ENCODE assay signal across 26 cellular contexts in the genomic region with DNA sequence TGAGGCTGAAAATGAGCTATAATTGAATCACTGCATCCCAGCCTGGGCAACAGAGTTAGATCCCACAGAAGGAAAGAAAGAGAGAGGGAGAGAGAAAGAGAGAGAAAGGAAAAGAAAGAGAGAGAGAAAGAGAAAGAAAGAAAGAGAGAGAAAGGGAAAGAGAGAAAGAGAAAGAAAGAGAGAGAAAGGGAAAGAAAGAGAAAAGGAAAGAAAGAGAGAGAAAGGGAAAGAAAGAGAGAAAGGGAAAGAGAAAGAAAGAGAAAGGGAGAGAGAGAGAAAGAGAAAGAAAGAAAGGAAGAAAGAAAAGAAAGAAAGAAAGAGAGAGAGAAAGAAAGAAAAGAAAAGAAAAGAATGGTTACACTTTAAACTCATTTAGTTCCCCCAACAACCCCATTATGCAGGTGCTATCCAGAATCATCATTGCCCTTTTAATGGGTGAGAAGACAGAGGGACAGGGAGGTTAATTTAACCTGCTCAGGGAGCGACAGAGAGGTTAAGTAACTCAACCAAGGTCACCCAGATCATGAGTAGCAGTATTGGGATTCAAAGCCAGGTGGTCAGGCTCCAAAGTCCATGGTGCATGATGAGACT.
"Had no signal": no experiment of that assay in that cellular context is flagged by ENCODE, and none has a peak within 500 bp of the region (broad histone marks: within the 10 kb centered on the region; RNA-seq: fewer than 3 reads in every experiment).

No MANE protein-coding gene starts in this region.

- H3K9me3 Mint-ChIP-seq: activated naive CD4-positive, alpha-beta T cell treated with anti-CD3 and anti-CD28 coated beads, Interleukin-2, amount 50 U/mL, for 24 hours; activated T-cell treated with anti-CD3 and anti-CD28 coated beads, Interleukin-2, amount 50 U/mL, for 24 hours; activated T-helper 2 cell treated with anti-CD3 and anti-CD28 coated beads, Interferon-gamma antibody, Interleukin-2, Interleukin-4, amounts not matched to agents 10 μg/mL and 5 μg/mL and 100 μg/mL, durations not matched to agents 14 hours and 24 hours and 36 hours; natural killer cell treated with Interleukin-12 subunit alpha and Interleukin-12 subunit beta and Interleukin-15 and Interleukin-18, amount 100 ng/mL, for 72 hours; stimulated activated naive CD8-positive, alpha-beta T cell treated with anti-CD3 and anti-CD28 coated beads, Interleukin-15, Interleukin-2, amounts not matched to agents 100 ng/mL and 50 ng/mL, for 24 hours; T-cell had no signal

- H3K4me1 ChIP-seq: body of pancreas, colonic mucosa, left ventricle myocardium inferior had no signal

- H3K36me3 ChIP-seq: colonic mucosa, left ventricle myocardium inferior, neutrophil, thoracic aorta had no signal

- H3K27me3 ChIP-seq: body of pancreas, colonic mucosa had no signal

- H3K9me3 ChIP-seq: body of pancreas, colonic mucosa, left ventricle myocardium inferior, mucosa of descending colon, neutrophil, thoracic aorta had no signal

- H3K36me3 Mint-ChIP-seq: activated naive CD4-positive, alpha-beta T cell treated with anti-CD3 and anti-CD28 coated beads, Interleukin-2, amount 50 U/mL, for 24 hours; natural killer cell treated with Interleukin-12 subunit alpha and Interleukin-12 subunit beta and Interleukin-15 and Interleukin-18, amount 100 ng/mL, for 72 hours; T-cell had no signal

- H3K27ac Mint-ChIP-seq: activated naive CD4-positive, alpha-beta T cell treated with anti-CD3 and anti-CD28 coated beads, Interleukin-2, amount 50 U/mL, for 24 hours; activated T-cell treated with anti-CD3 and anti-CD28 coated beads, Interleukin-2, amount 50 U/mL, for 24 hours; activated T-helper 2 cell treated with anti-CD3 and anti-CD28 coated beads, Interferon-gamma antibody, Interleukin-2, Interleukin-4, amounts not matched to agents 10 μg/mL and 5 μg/mL and 100 μg/mL, durations not matched to agents 14 hours and 24 hours and 36 hours; natural killer cell treated with Interleukin-12 subunit alpha and Interleukin-12 subunit beta and Interleukin-15 and Interleukin-18, amount 100 ng/mL, for 72 hours; stimulated activated naive CD8-positive, alpha-beta T cell treated with anti-CD3 and anti-CD28 coated beads, Interleukin-15, Interleukin-2, amounts not matched to agents 100 ng/mL and 50 ng/mL, for 24 hours; T-cell had no signal

- FAIRE-seq: frontal cortex, islet of Langerhans, urothelium cell line had no signal

- ATAC-seq: body of pancreas; mucosa of descending colon; natural killer cell treated with Interleukin-12 subunit alpha and Interleukin-12 subunit beta and Interleukin-15 and Interleukin-18, amount 100 ng/mL, for 72 hours; sciatic nerve; T-cell had no signal

- H3K27ac ChIP-seq: body of pancreas, colonic mucosa, dorsolateral prefrontal cortex, left ventricle myocardium inferior, neutrophil, skin epidermis, thoracic aorta had no signal

- H3K4me3 ChIP-seq: body of pancreas, colonic mucosa, left ventricle myocardium inferior, mucosa of descending colon, skin epidermis, thoracic aorta had no signal

- H3K4me3 Mint-ChIP-seq: activated naive CD4-positive, alpha-beta T cell treated with anti-CD3 and anti-CD28 coated beads, Interleukin-2, amount 50 U/mL, for 24 hours; activated T-cell treated with anti-CD3 and anti-CD28 coated beads, Interleukin-2, amount 50 U/mL, for 24 hours; natural killer cell treated with Interleukin-12 subunit alpha and Interleukin-12 subunit beta and Interleukin-15 and Interleukin-18, amount 100 ng/mL, for 72 hours; stimulated activated naive CD8-positive, alpha-beta T cell treated with anti-CD3 and anti-CD28 coated beads, Interleukin-15, Interleukin-2, amounts not matched to agents 100 ng/mL and 50 ng/mL, for 24 hours; T-cell had no signal

- DNase-seq: activated CD4-positive, alpha-beta T cell treated with anti-CD3 and anti-CD28 coated beads for 1 hour; activated CD8-positive, alpha-beta memory T cell treated with anti-CD3 and anti-CD28 coated beads, Interleukin-2, amount 50 U/mL, for 48 hours; activated T-cell treated with anti-CD3 and anti-CD28 coated beads, Interleukin-2, amount 50 U/mL, for 24 hours; anterior cingulate cortex; body of pancreas; cerebellar nuclear complex; colonic mucosa; dorsolateral prefrontal cortex; effector memory CD4-positive, alpha-beta T cell; left ventricle myocardium inferior; mucosa of descending colon; stimulated activated CD4-positive, alpha-beta T cell treated with anti-CD3 and anti-CD28 coated beads, Interleukin-12 subunit alpha, Interleukin-12 subunit beta, amount 100 ng/mL, for 4 hours; stimulated activated CD4-positive, alpha-beta T cell treated with anti-CD3 and anti-CD28 coated beads, Interleukin-4, amount 100 ng/mL, for 1 hour; T-cell; trophoblast cell had no signal
